Comparison of ENCODE assay signal across 10 cellular contexts in genomic region chr5:95985249-95985648, GRCh38.
"Had no signal": no experiment of that assay in that cellular context is flagged by ENCODE, and none has a peak within 500 bp of the region (broad histone marks: within the 10 kb centered on the region; RNA-seq: fewer than 3 reads in every experiment).

No MANE protein-coding gene starts in this region.

- H3K9me3 Mint-ChIP-seq: activated naive CD4-positive, alpha-beta T cell treated with anti-CD3 and anti-CD28 coated beads, Interleukin-2, amount 50 U/mL, for 24 hours; neural crest cell had no signal

- H3K36me3 ChIP-seq: esophagus squamous epithelium, heart right ventricle, left lung, right atrium auricular region had no signal

- H3K27ac ChIP-seq: esophagus squamous epithelium, left lung, right atrium auricular region had no signal

- H3K4me3 Mint-ChIP-seq: activated naive CD4-positive, alpha-beta T cell treated with anti-CD3 and anti-CD28 coated beads, Interleukin-2, amount 50 U/mL, for 24 hours; neural crest cell had no signal

- H3K4me1 ChIP-seq: left lung, right atrium auricular region had no signal

- H3K9me3 ChIP-seq: esophagus squamous epithelium, heart right ventricle, left lung, right atrium auricular region had no signal

- H3K27me3 ChIP-seq: esophagus squamous epithelium, heart right ventricle, left lung, right atrium auricular region had no signal

- ATAC-seq: heart right ventricle, left lung had no signal

- H3K4me3 ChIP-seq: esophagus squamous epithelium, heart right ventricle, left lung, right atrium auricular region had no signal

- H3K27me3 Mint-ChIP-seq: activated naive CD4-positive, alpha-beta T cell treated with anti-CD3 and anti-CD28 coated beads, Interleukin-2, amount 50 U/mL, for 24 hours had no signal

- H3K4me1 Mint-ChIP-seq: activated naive CD4-positive, alpha-beta T cell treated with anti-CD3 and anti-CD28 coated beads, Interleukin-2, amount 50 U/mL, for 24 hours; neural crest cell had no signal

- DNase-seq: esophagus squamous epithelium; foreskin melanocyte; heart right ventricle; islet precursor cell; left lung; stimulated activated CD4-positive, alpha-beta T cell treated with anti-CD3 and anti-CD28 coated beads, Interleukin-1b, Interleukin-23, amount 100 ng/mL, for 48 hours; stimulated activated naive CD4-positive, alpha-beta T cell had no signal

- H3K36me3 Mint-ChIP-seq: activated naive CD4-positive, alpha-beta T cell treated with anti-CD3 and anti-CD28 coated beads, Interleukin-2, amount 50 U/mL, for 24 hours had no signal

- H3K27ac Mint-ChIP-seq: activated naive CD4-positive, alpha-beta T cell treated with anti-CD3 and anti-CD28 coated beads, Interleukin-2, amount 50 U/mL, for 24 hours had no signal
